ENCODE assay signal across 10 cellular contexts in the genomic region with DNA sequence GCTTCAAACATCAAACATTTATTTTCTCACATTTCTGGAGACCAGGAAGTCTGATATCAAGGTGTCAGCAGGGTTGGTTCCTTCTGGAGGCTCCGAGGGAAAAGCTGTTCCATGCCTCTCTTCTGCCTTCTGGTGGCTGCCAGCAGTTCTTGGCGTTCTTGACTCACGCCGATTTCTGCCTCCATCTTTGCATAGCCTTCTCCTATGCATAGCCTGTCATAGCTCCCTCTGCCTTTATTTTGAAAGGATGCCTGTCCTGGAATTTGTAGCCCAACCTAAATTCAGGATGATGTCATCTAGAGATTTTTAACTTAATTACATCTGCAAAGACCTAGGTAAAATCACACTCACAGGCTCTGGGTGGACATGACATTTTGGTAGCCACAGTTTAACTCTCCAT.
A peak's percentile ranks its signal among the peaks of the same experiment; 100 is the strongest.
DNase-seq lines count a peak whose midpoint lies in the region; ATAC-seq and TF ChIP-seq lines count a peak whose summit lies in the region.
"Had no signal": no experiment of that assay in that cellular context is flagged by ENCODE, and none has a peak within 500 bp of the region (broad histone marks: within the 10 kb centered on the region; RNA-seq: fewer than 3 reads in every experiment).

No MANE protein-coding gene starts in this region.

- no peak overlapping the region for H3K27ac ChIP-seq in A673 (ENCODE audit: low read depth, low read length, poor library complexity, severe bottlenecking)
- no peak overlapping the region for H3K27ac ChIP-seq in aorta (ENCODE audit: low read depth in 1 of 2, low read length in 2 of 2)

- H3K4me1 ChIP-seq in A673 (ENCODE audit: insufficient read depth, low read length, poor library complexity, severe bottlenecking): no peaks in the 10 kb centered on the region
- H3K4me1 ChIP-seq in aorta (ENCODE audit: control insufficient read depth in 1 of 2, insufficient read depth in 2 of 2, low read length in 2 of 2): no peaks in the 10 kb centered on the region

- H3K27me3 ChIP-seq in A673 (replicated peaks; ENCODE audit: insufficient read depth, low read depth, low read length, poor library complexity): no peaks in the 10 kb centered on the region
- no peaks in the 10 kb centered on the region for H3K27me3 ChIP-seq in aorta (ENCODE audit: control insufficient read depth in 1 of 2, insufficient read depth in 2 of 2, low read length in 1 of 2)
- H3K27me3 ChIP-seq: stomach had no signal

- H3K36me3 ChIP-seq in A673 (ENCODE audit: insufficient read depth, low read length, poor library complexity, severe bottlenecking): peaks cover 95% of the 10 kb centered on the region
- peaks cover 10 to 14% of the 10 kb centered on the region in 2 donors for H3K36me3 ChIP-seq in aorta (ENCODE audit: control insufficient read depth in 1 of 2, insufficient read depth in 2 of 2, low read length in 1 of 2)

- POLR2A ChIA-PET in A673 (lab: Charles Lee; ENCODE audit: low non-redundant PET): no interaction called here

- BruUV-seq in A673 (replicated peaks; lab: Mats Ljungman, UMichigan) (no TSS peak), Calu3 (replicated peaks; lab: Mats Ljungman, UMichigan) (no TSS peak)

- no peak for ATAC-seq in activated naive CD8-positive, alpha-beta T cell treated with anti-CD3 and anti-CD28 coated beads, Interleukin-2, amount 50 U/mL, for 24 hours
- no peak for ATAC-seq in HG02981 (IDR thresholded peaks at IDR 0.05; ENCODE audit: unreplicated experiment)
- no peak for ATAC-seq in aorta (ENCODE audit: low FRiP score)

- H3K9me3 Mint-ChIP-seq in Calu3 (ENCODE audit: low read depth, unreplicated experiment): no peaks in the 10 kb centered on the region
- H3K9me3 Mint-ChIP-seq in activated naive CD8-positive, alpha-beta T cell treated with anti-CD3 and anti-CD28 coated beads, Interleukin-2, amount 50 U/mL, for 24 hours: no peaks in the 10 kb centered on the region
- peaks cover 5% of the 10 kb centered on the region for H3K9me3 Mint-ChIP-seq in glutamatergic neuron (ENCODE audit: unreplicated experiment)

- 71 to 75% methylated on average over 4 of the region's 4 CpGs for WGBS in aorta, 2 donors

- H3K27ac Mint-ChIP-seq in Calu3 (ENCODE audit: unreplicated experiment) (peak overlapping the region; percentile 45), glutamatergic neuron (ENCODE audit: unreplicated experiment) (no peak overlapping the region)
- H3K27ac Mint-ChIP-seq in activated naive CD8-positive, alpha-beta T cell treated with anti-CD3 and anti-CD28 coated beads, Interleukin-2, amount 50 U/mL, for 24 hours: peak overlapping the region; percentile 44

- CTCF ChIA-PET in A673 (lab: Charles Lee): interaction anchor here (1.0 kb wide), 1 partner anchor 12 kb away, joined by 3 read pairs; no protein-coding TSS in a partner anchor
- CTCF ChIA-PET in Calu3 (lab: Charles Lee): interaction anchor here (0.6 to 1.0 kb wide), 2 partner anchors 19 to 221 kb away, joined by 3 to 5 read pairs; no protein-coding TSS in a partner anchor

- peak; percentile 38 for TF ChIP-seq CTCF in A673 (conservative IDR thresholded peaks at IDR 0.05; ENCODE audit: low read depth, low read length)
- no peak for TF ChIP-seq CTCF in Calu3 (IDR thresholded peaks at IDR 0.05; ENCODE audit: unreplicated experiment)
- TF ChIP-seq CTCF in glutamatergic neuron (IDR thresholded peaks at IDR 0.05; ENCODE audit: partially characterized antibody, unreplicated experiment): no peak

- intact Hi-C loops in A673 (cut with micrococcal nuclease; ENCODE audit: unreplicated experiment): loop anchor here (2.0 kb wide), 1 partner anchor 222 kb away; no protein-coding TSS in a partner anchor
- intact Hi-C loops in Calu3 (cut with micrococcal nuclease; ENCODE audit: unreplicated experiment): no loop called here
- intact Hi-C loops in aorta (cut with DNase I): loop anchor here in 1 of 2 donors (5.0 kb wide), 1 partner anchor 96 kb away; no protein-coding TSS in a partner anchor

- DNase-seq in A673 (ENCODE audit: low spot score) (peak; percentile 33), Calu3 (no peak), left kidney (ENCODE audit: low read depth, low spot score) (peak; percentile 18), NCI-H748 treated with DMSO at 0.1 percent for 48 hours (lab: John Stamatoyannopoulos, UW) (no peak), aorta (no peak), glutamatergic neuron (no peak)
- no peak for DNase-seq in activated naive CD8-positive, alpha-beta T cell treated with anti-CD3 and anti-CD28 coated beads, Interleukin-2, amount 50 U/mL, for 24 hours
- DNase-seq: NCI-H510A treated with DMSO at 0.1 percent for 48 hours, stomach had no signal

- no peak overlapping the region for H3K4me3 ChIP-seq in A673 (ENCODE audit: low read depth, low read length, poor library complexity, severe bottlenecking)
- H3K4me3 ChIP-seq in aorta (ENCODE audit: low read length in 2 of 2): no peak overlapping the region
- H3K4me3 ChIP-seq: stomach had no signal

- H3K4me3 Mint-ChIP-seq in Calu3 (ENCODE audit: low read depth, unreplicated experiment): no peak overlapping the region
- no peak overlapping the region for H3K4me3 Mint-ChIP-seq in activated naive CD8-positive, alpha-beta T cell treated with anti-CD3 and anti-CD28 coated beads, Interleukin-2, amount 50 U/mL, for 24 hours
- H3K4me3 Mint-ChIP-seq in glutamatergic neuron (ENCODE audit: unreplicated experiment): no peak overlapping the region

- H3K9me3 ChIP-seq in A673 (ENCODE audit: low read depth, low read length, poor library complexity, severe bottlenecking) (no peaks in the 10 kb centered on the region), aorta (ENCODE audit: control insufficient read depth, low read length) (no peaks in the 10 kb centered on the region)
- H3K9me3 ChIP-seq: stomach had no signal

- H3K27me3 Mint-ChIP-seq in Calu3 (ENCODE audit: unreplicated experiment) (no peaks in the 10 kb centered on the region), glutamatergic neuron (ENCODE audit: unreplicated experiment) (peaks cover 5% of the 10 kb centered on the region)
- H3K27me3 Mint-ChIP-seq in activated naive CD8-positive, alpha-beta T cell treated with anti-CD3 and anti-CD28 coated beads, Interleukin-2, amount 50 U/mL, for 24 hours: no peaks in the 10 kb centered on the region

- peaks cover 90% of the 10 kb centered on the region for H3K36me3 Mint-ChIP-seq in Calu3 (ENCODE audit: insufficient read depth, unreplicated experiment)
- H3K36me3 Mint-ChIP-seq in activated naive CD8-positive, alpha-beta T cell treated with anti-CD3 and anti-CD28 coated beads, Interleukin-2, amount 50 U/mL, for 24 hours (ENCODE audit: low read depth): peaks cover 86% of the 10 kb centered on the region
- H3K36me3 Mint-ChIP-seq in glutamatergic neuron (ENCODE audit: unreplicated experiment): peaks cover 9% of the 10 kb centered on the region

- H3K4me1 Mint-ChIP-seq in Calu3 (ENCODE audit: low read depth, unreplicated experiment): no peaks in the 10 kb centered on the region
- H3K4me1 Mint-ChIP-seq in activated naive CD8-positive, alpha-beta T cell treated with anti-CD3 and anti-CD28 coated beads, Interleukin-2, amount 50 U/mL, for 24 hours: peaks cover 63% of the 10 kb centered on the region
- H3K4me1 Mint-ChIP-seq in glutamatergic neuron (ENCODE audit: low read depth, unreplicated experiment): peaks cover 6% of the 10 kb centered on the region

Comparison
In these comparisons a context has a peak if more than half of its experiments do, and no peak if none do; other contexts are left out.
1. DNase-seq: peak in A673 (single experiment) and left kidney (single experiment); none in Calu3 (single experiment), activated naive CD8-positive, alpha-beta T cell treated with anti-CD3 and anti-CD28 coated beads, Interleukin-2, amount 50 U/mL, for 24 hours (single experiment), NCI-H748 treated with DMSO at 0.1 percent for 48 hours (single experiment), aorta (0 of 2) and glutamatergic neuron (single experiment).